1 cellular context compared by ENCODE assay signal in genomic region chr18:22536558-22536957, GRCh38.
TF ChIP-seq lines count a peak whose summit lies in the region.

No MANE protein-coding gene starts in this region.

TF ChIP-seq in GM23338, 12 proteins besides CTCF, POLR2A, EP300 and RAD21 (continued from another document):
- TF ChIP-seq ZNF462 (CRISPR knock-in tag; IDR thresholded peaks at IDR 0.05) = no peak
- TF ChIP-seq STAT1 (IDR thresholded peaks at IDR 0.05; ENCODE audit: unreplicated experiment) = no peak
